Comparison of ENCODE assay signal across 8 cellular contexts in the genomic region with DNA sequence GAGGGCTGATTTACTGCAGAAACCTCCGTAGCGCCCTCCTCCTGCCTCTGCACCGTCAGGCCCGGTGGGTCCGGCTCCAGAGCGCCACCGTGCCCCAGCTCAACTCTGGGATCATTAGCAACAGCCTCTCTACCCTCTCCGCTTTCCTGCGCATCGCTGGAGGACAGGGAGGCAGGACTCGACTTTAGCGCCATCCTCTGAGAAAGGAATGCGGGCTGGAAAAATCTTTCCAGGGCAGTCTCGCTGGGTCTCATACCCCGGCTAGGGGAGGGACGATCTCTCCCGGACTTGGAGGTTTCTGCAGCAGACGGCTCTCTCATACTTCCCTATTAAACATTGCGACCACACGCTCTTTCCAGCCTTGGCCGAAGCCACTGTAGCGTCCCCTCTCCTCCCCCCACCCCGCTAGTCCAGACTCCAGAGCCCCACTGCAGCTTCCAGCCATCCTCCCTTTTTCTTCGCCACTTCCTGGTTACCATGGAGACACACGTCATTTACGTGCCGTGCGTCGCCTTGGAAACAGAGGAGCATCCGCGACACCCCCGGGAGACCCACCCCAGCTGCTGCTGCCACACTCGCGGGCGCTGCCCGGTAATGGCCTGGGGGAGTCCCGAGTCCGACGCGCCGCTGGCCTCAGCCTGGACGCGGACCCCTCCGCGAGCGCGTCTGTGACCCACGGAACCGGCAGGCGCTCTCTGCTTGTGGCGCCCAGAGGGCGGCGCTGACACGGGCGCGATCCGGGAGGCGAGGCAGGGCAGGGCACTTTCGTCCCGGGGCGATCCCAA. TPM values are rescaled to one million over a fixed set of nuclear protein-coding genes. Genes with fewer than 3 reads are reported as not detected.
A peak's percentile ranks its signal among the peaks of the same experiment; 100 is the strongest.
DNase-seq lines count a peak whose midpoint lies in the region; ATAC-seq, FAIRE-seq and TF ChIP-seq lines count a peak whose summit lies in the region.

A gene (plus strand): TSS at position 554 of the 785 bp plus-strand sequence. CDS start 479 bp downstream, outside the sequence.

- H3K27me3 ChIP-seq in liver (ENCODE audit: control insufficient read depth in 4 of 4, insufficient read depth in 4 of 4, low read length in 3 of 4) = peaks cover 3 to 15% (median 5%) of the 10 kb centered on the region in 4 donors

- H3K9ac ChIP-seq in liver (ENCODE audit: low read depth in 1 of 2, low read length in 2 of 2) = peak within 1 kb of the TSS in 1 of 2 donors; percentile 36

- TF ChIP-seq CTCF in 22Rv1 (IDR thresholded peaks at IDR 0.05) (peak; percentile 78), liver (IDR thresholded peaks at IDR 0.05; ENCODE audit: low read depth, low read length, missing input control) (no peak)

- H3K9me3 ChIP-seq in liver (ENCODE audit: control insufficient read depth in 4 of 4, low read length in 3 of 4) = no peaks in the 10 kb centered on the region

- no peak for TF ChIP-seq RAD21 in liver (IDR thresholded peaks at IDR 0.05)

- peak within 1 kb of the TSS; percentile 56 to 64 (median 59) for H3K4me3 ChIP-seq in liver (ENCODE audit: low read depth in 1 of 3, low read length in 3 of 3)

- FAIRE-seq in GM18507 (lab: Jason Lieb, UNC) = peak; percentile 78

- DNase-seq in GM18507 (ENCODE audit: extremely low spot score, insufficient read length, low read depth) = no peak
- peak; percentile 72 for DNase-seq in NCI-H2227 treated with DMSO at 0.1 percent for 48 hours (lab: John Stamatoyannopoulos, UW)
- peak; percentile 58 to 61 for DNase-seq in activated CD4-positive, alpha-beta T cell treated with anti-CD3 and anti-CD28 coated beads, Interleukin-2, amount 50 U/mL, for 4 hours
- DNase-seq in dermis blood vessel endothelial cell = peak; percentile 64
- peak; percentile 48 for DNase-seq in stimulated activated CD4-positive, alpha-beta T cell treated with anti-CD3 and anti-CD28 coated beads, Interleukin-2, amount 100 ng/mL, for 48 hours

- H3K27ac ChIP-seq in 22Rv1 (peak within 1 kb of the TSS; percentile 59), liver (ENCODE audit: low read depth in 1 of 2, low read length in 2 of 2) (no peak within 1 kb of the TSS)

- H3K4me1 ChIP-seq in liver (ENCODE audit: control insufficient read depth in 4 of 4, insufficient read depth in 4 of 4, low read length in 3 of 4) = peaks cover 3 to 17% (median 8%) of the 10 kb centered on the region in 4 donors

- 2% methylated on average over 61 of the region's 61 CpGs for WGBS in liver

- peak; percentile 69 for ATAC-seq in HG03045 (IDR thresholded peaks at IDR 0.05; ENCODE audit: unreplicated experiment)

- no peaks in the 10 kb centered on the region for H3K36me3 ChIP-seq in liver (ENCODE audit: control insufficient read depth in 4 of 4, insufficient read depth in 3 of 4, low read depth in 1 of 4, low read length in 3 of 4)

TF ChIP-seq in liver, 16 proteins besides CTCF, POLR2A, EP300 and RAD21:
- TF ChIP-seq EGR1 (IDR thresholded peaks at IDR 0.05; ENCODE audit: low read depth in 2 of 2) = no peak
- no peak for TF ChIP-seq HNF4A (conservative IDR thresholded peaks at IDR 0.05)
- TF ChIP-seq GABPA (IDR thresholded peaks at IDR 0.05 in 1 of 2, conservative IDR thresholded peaks at IDR 0.05 in 1 of 2) = no peak
- TF ChIP-seq HNF4G (IDR thresholded peaks at IDR 0.05) = no peak
- TF ChIP-seq, protein P1, sequence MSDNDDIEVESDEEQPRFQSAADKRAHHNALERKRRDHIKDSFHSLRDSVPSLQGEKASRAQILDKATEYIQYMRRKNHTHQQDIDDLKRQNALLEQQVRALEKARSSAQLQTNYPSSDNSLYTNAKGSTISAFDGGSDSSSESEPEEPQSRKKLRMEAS (IDR thresholded peaks at IDR 0.05) = no peak

RNA-seq across cellular contexts. Expression of the gene that starts here (rescaled TPM):
- total RNA-seq in dermis blood vessel endothelial cell (0.05 TPM in 1 of 2 replicates, not detected in the other), liver (under 1 TPM in 1 of 2 donors, not detected in 1; 0.08 TPM)
- under 1 TPM; 0.07 to 0.13 TPM for polyA plus RNA-seq in liver

Comparison
In these comparisons a context has a peak if more than half of its experiments do, and no peak if none do; other contexts are left out.
1. Peak in DNase-seq in dermis blood vessel endothelial cell; RNA of the gene not detected or under 1 TPM.